12 cellular contexts compared by ENCODE assay signal in genomic region chr16:57976331-57976796, GRCh38. TPM values are rescaled to one million over a fixed set of nuclear protein-coding genes. Genes with fewer than 3 reads are reported as not detected.
DNase-seq lines count a peak whose midpoint lies in the region; ATAC-seq, FAIRE-seq and TF ChIP-seq lines count a peak whose summit lies in the region.
"Had no signal": no experiment of that assay in that cellular context is flagged by ENCODE, and none has a peak within 500 bp of the region (broad histone marks: within the 10 kb centered on the region; RNA-seq: fewer than 3 reads in every experiment).

No MANE protein-coding gene starts in this region.

- no peaks in the 10 kb centered on the region for H3K9me3 ChIP-seq in pancreas

- peak overlapping the region; percentile 78 for H3K27ac ChIP-seq in angular gyrus (ENCODE audit: low read depth, low read length)
- H3K27ac ChIP-seq in pancreas = no peak overlapping the region

- H3K4me1 Mint-ChIP-seq in natural killer cell = peaks cover 8 to 10% of the 10 kb centered on the region in 2 donors
- H3K4me1 Mint-ChIP-seq: IgD-negative memory B cell, nephron progenitor cell had no signal

- 66 to 69% methylated on average over 2 of the region's 2 CpGs for WGBS in pancreas, 2 donors

- no peaks in the 10 kb centered on the region for H3K36me3 Mint-ChIP-seq in natural killer cell
- H3K36me3 Mint-ChIP-seq: IgD-negative memory B cell had no signal

- no peaks in the 10 kb centered on the region for H3K9me3 Mint-ChIP-seq in natural killer cell
- H3K9me3 Mint-ChIP-seq: nephron progenitor cell; T-helper 2 cell treated with Interferon-gamma antibody and Interleukin-4, amounts not matched to agents 5 μg/mL and 100 μg/mL, for 36 hours had no signal

- H3K4me3 ChIP-seq in pancreas = no peak overlapping the region

- no peak overlapping the region for H3K27ac Mint-ChIP-seq in natural killer cell
- H3K27ac Mint-ChIP-seq: nephron progenitor cell; T-helper 2 cell treated with Interferon-gamma antibody and Interleukin-4, amounts not matched to agents 5 μg/mL and 100 μg/mL, for 36 hours had no signal

- TF ChIP-seq CTCF in pancreas (IDR thresholded peaks at IDR 0.05) (no peak), natural killer cell (IDR thresholded peaks at IDR 0.05) (no peak)

- no peaks in the 10 kb centered on the region for H3K27me3 Mint-ChIP-seq in natural killer cell (ENCODE audit: low read depth in 2 of 2)

- DNase-seq in HT1080 (ENCODE audit: low read depth) = peak; percentile 13
- DNase-seq in head of caudate nucleus = peak in 35 of 42 donors; percentile 17 to 81 (median 55)
- DNase-seq in pancreas = no peak
- no peak for DNase-seq in mesenteric fat pad (ENCODE audit: low spot score)
- no peak for DNase-seq in natural killer cell
- DNase-seq: NCI-H187, nephron progenitor cell had no signal

- intact Hi-C loops in head of caudate nucleus (cut with DNase I) = no loop called here
- intact Hi-C loops in pancreas (cut with DNase I) = no loop called here
- intact Hi-C loops in natural killer cell (cut with micrococcal nuclease) = no loop called here

- no peaks in the 10 kb centered on the region for H3K4me1 ChIP-seq in pancreas

- no peak overlapping the region for H3K4me3 Mint-ChIP-seq in natural killer cell
- H3K4me3 Mint-ChIP-seq: nephron progenitor cell; T-helper 2 cell treated with Interferon-gamma antibody and Interleukin-4, amounts not matched to agents 5 μg/mL and 100 μg/mL, for 36 hours had no signal

- H3K27me3 ChIP-seq in pancreas = no peaks in the 10 kb centered on the region

- no peaks in the 10 kb centered on the region for H3K36me3 ChIP-seq in pancreas

- no peak for FAIRE-seq in pancreas (lab: Jason Lieb, UNC)

- ATAC-seq in pancreas = peak in 3 of 4 donors; percentile 55 to 72 (median 61)
- no peak for ATAC-seq in HG03045 (IDR thresholded peaks at IDR 0.05; ENCODE audit: unreplicated experiment)
- no peak for ATAC-seq in activated CD4-positive, CD25-positive, alpha-beta regulatory T cell treated with anti-CD3 and anti-CD28 coated beads, Interleukin-2, amount 50 U/mL, for 24 hours
- ATAC-seq in natural killer cell = no peak

RNA-seq across cellular contexts. Expression of gene CNGB1, which starts 5.4 kb away (rescaled TPM):
- total RNA-seq in HT1080 (2014; rRNA removed; shearing (Covaris generic)) = 0.32 and 0.50 TPM in 2 replicates
- polyA plus RNA-seq in HT1080 (2015; cell fraction: cytosol; rRNA removed) = 0.02 TPM in 1 of 2 replicates, not detected in the other
- 0.10 and 0.17 TPM in 2 replicates for polyA plus RNA-seq in HT1080 (2015; cell fraction: nucleus; rRNA removed)
- total RNA-seq in pancreas = under 1 TPM in 3 of 6 donors, not detected in 3; 0.03 to 0.43 (median 0.16) TPM
- under 1 TPM; 0.04 to 0.05 TPM for polyA plus RNA-seq in pancreas
- not detected for total RNA-seq in mesenteric fat pad
- total RNA-seq in natural killer cell = not detected
- polyA plus RNA-seq: IgD-negative memory B cell had no signal

RNA-seq across cellular contexts. Expression of gene ZNF319, which starts 24.1 kb away (rescaled TPM):
- total RNA-seq in HT1080 (2014; rRNA removed; shearing (Covaris generic)) = 2.0 and 2.8 TPM in 2 replicates
- 10.4 and 10.9 TPM in 2 replicates for polyA plus RNA-seq in HT1080 (2015; cell fraction: cytosol; rRNA removed)
- 9.1 and 14.4 TPM in 2 replicates for polyA plus RNA-seq in HT1080 (2015; cell fraction: nucleus; rRNA removed)
- total RNA-seq in pancreas = 1 to 10 TPM; 3.5 to 7.0 (median 4.9) TPM
- 1 to 10 TPM; 3.9 to 4.0 TPM for polyA plus RNA-seq in pancreas
- total RNA-seq in mesenteric fat pad = 7.5 TPM
- 10 to 100 TPM; 15.9 to 31.3 (median 29.3) TPM for total RNA-seq in natural killer cell

RNA-seq across cellular contexts. Expression of gene USB1, which starts 24.8 kb away (rescaled TPM):
- 16.8 and 25.7 TPM in 2 replicates for total RNA-seq in HT1080 (2014; rRNA removed; shearing (Covaris generic))
- polyA plus RNA-seq in HT1080 (2015; cell fraction: cytosol; rRNA removed) = 47.0 and 60.9 TPM in 2 replicates
- polyA plus RNA-seq in HT1080 (2015; cell fraction: nucleus; rRNA removed) = 26.8 and 27.0 TPM in 2 replicates
- total RNA-seq in pancreas (10 to 100 TPM; 13.5 to 23.6 (median 17.7) TPM), mesenteric fat pad (40.8 TPM), natural killer cell (10 to 100 TPM; 64.7 to 86.0 (median 84.8) TPM)
- polyA plus RNA-seq in pancreas = 10 to 100 TPM; 16.5 to 19.3 TPM

RNA-seq across cellular contexts. Expression of gene MMP15, which starts 49.2 kb away (rescaled TPM):
- total RNA-seq in HT1080 (2014; rRNA removed; shearing (Covaris generic)) = 3.2 and 3.6 TPM in 2 replicates
- polyA plus RNA-seq in HT1080 (2015; cell fraction: cytosol; rRNA removed) = 2.3 and 2.7 TPM in 2 replicates
- polyA plus RNA-seq in HT1080 (2015; cell fraction: nucleus; rRNA removed) = 4.5 and 5.1 TPM in 2 replicates
- total RNA-seq in pancreas (10 to 100 TPM; 11.2 to 30.2 (median 17.7) TPM), mesenteric fat pad (23.2 TPM), natural killer cell (under 1 TPM; 0.23 to 0.27 (median 0.24) TPM)
- 10 to 100 TPM; 22.3 to 24.0 TPM for polyA plus RNA-seq in pancreas
- polyA plus RNA-seq: IgD-negative memory B cell had no signal

Comparison
In these comparisons a context has a peak if more than half of its experiments do, and no peak if none do; other contexts are left out.
1. DNase-seq: peak in HT1080 (single experiment) and head of caudate nucleus (35 of 42); none in pancreas (0 of 6), mesenteric fat pad (single experiment) and natural killer cell (single experiment).
2. ATAC-seq: peak in pancreas (3 of 4); none in HG03045 (single experiment), activated CD4-positive, CD25-positive, alpha-beta regulatory T cell treated with anti-CD3 and anti-CD28 coated beads, Interleukin-2, amount 50 U/mL, for 24 hours (0 of 2) and natural killer cell (0 of 3).